In genomic region chr1:44557756-44558155, GRCh38 we compare ENCODE assay signal across 25 cellular contexts.
DNase-seq lines count a peak whose midpoint lies in the region; ATAC-seq, FAIRE-seq and TF ChIP-seq lines count a peak whose summit lies in the region.
"Had no signal": no experiment of that assay in that cellular context is flagged by ENCODE, and none has a peak within 500 bp of the region (broad histone marks: within the 10 kb centered on the region; RNA-seq: fewer than 3 reads in every experiment).

No MANE protein-coding gene starts in this region.

- H3K4me3 ChIP-seq in endothelial cell of umbilical vein (replicated peaks in 1 of 3; ENCODE audit: insufficient read depth in 1 of 3, low read depth in 1 of 3, low read length in 3 of 3): no peak overlapping the region
- H3K4me3 ChIP-seq: thoracic aorta had no signal

- DNase-seq in EH (ENCODE audit: low read depth) (peak; percentile 19), RWPE1 (ENCODE audit: low spot score) (peak; percentile 61), endothelial cell of umbilical vein (ENCODE audit: low read depth, low spot score) (no peak), renal cortical epithelial cell (ENCODE audit: low read depth) (peak; percentile 72), KG1 (lab: John Stamatoyannopoulos, UW) (no peak)
- DNase-seq: activated naive CD4-positive, alpha-beta T cell treated with anti-CD3 and anti-CD28 coated beads for 36 hours; activated T-cell treated with anti-CD3 and anti-CD28 coated beads, Interleukin-2, amount 50 U/mL, for 48 hours; anterior cingulate cortex; CD8-positive, alpha-beta T cell; DMS79 treated with DMSO at 0.1 percent for 48 hours; effector memory CD8-positive, alpha-beta T cell; kidney; natural killer cell; NCI-H1436; NCI-H2171; NCI-H69; T1000 had no signal

- H3K27me3 ChIP-seq in endothelial cell of umbilical vein (ENCODE audit: control insufficient read depth in 2 of 2, insufficient read depth in 2 of 2, low read length in 2 of 2): peaks cover 6 to 7% of the 10 kb centered on the region in 2 experiments

- H3K36me3 ChIP-seq in endothelial cell of umbilical vein (ENCODE audit: control insufficient read depth in 2 of 2, extremely low read depth in 1 of 2, insufficient read depth in 2 of 2, low read length in 2 of 2): no peaks in the 10 kb centered on the region
- H3K36me3 ChIP-seq: thoracic aorta had no signal

- intact Hi-C loops in endothelial cell of umbilical vein (cut with micrococcal nuclease): no loop called here

- no TSS peak for BruUV-seq in endothelial cell of umbilical vein (replicated peaks; lab: Mats Ljungman, UMichigan)

- dilution Hi-C loops in endothelial cell of umbilical vein (cut with MboI; ENCODE audit: extremely low pct_ligation_motif_present, low sequenced_read_pairs): no loop called here

- no peak overlapping the region for H3K4me2 ChIP-seq in endothelial cell of umbilical vein (ENCODE audit: insufficient read depth, low read length)

- CTCF ChIA-PET in RWPE1 (lab: Yijun Ruan, JAX): interaction anchor here (0.9 kb wide), 1 partner anchor 37 kb away, joined by 3 read pairs; no protein-coding TSS in a partner anchor
- CTCF ChIA-PET in endothelial cell of umbilical vein (lab: Charles Lee): no interaction called here

- H3K9me3 ChIP-seq in endothelial cell of umbilical vein (replicated peaks; ENCODE audit: control insufficient read depth, insufficient read depth, low read length): no peaks in the 10 kb centered on the region
- H3K9me3 ChIP-seq: thoracic aorta had no signal

- TF ChIP-seq CTCF in RWPE1 (conservative IDR thresholded peaks at IDR 0.05; ENCODE audit: low read depth) (no peak), endothelial cell of umbilical vein (IDR thresholded peaks at IDR 0.05; ENCODE audit: extremely low read depth in 1 of 2, insufficient read depth in 1 of 2, low read depth in 1 of 2, low read length in 2 of 2) (no peak)

- FAIRE-seq in endothelial cell of umbilical vein (lab: Jason Lieb, UNC): no peak
- FAIRE-seq: HepG2, kidney had no signal

- no peak for TF ChIP-seq POLR2A in endothelial cell of umbilical vein (IDR thresholded peaks at IDR 0.05; ENCODE audit: low read depth, low read length)

- no peak overlapping the region for H3K9ac ChIP-seq in endothelial cell of umbilical vein (replicated peaks; ENCODE audit: extremely low read depth, insufficient read depth, low read length)
- H3K9ac ChIP-seq: parathyroid adenoma had no signal

- no peak overlapping the region for H2AFZ ChIP-seq in endothelial cell of umbilical vein (ENCODE audit: low read depth, low read length)
- H2AFZ ChIP-seq: parathyroid adenoma had no signal

- H3K9me1 ChIP-seq in endothelial cell of umbilical vein (replicated peaks; ENCODE audit: control insufficient read depth, extremely low read depth, insufficient read depth, low read length): no peaks in the 10 kb centered on the region

- no peak for ATAC-seq in GM19328 (IDR thresholded peaks at IDR 0.05; ENCODE audit: unreplicated experiment)
- ATAC-seq in GM21526 (IDR thresholded peaks at IDR 0.05; ENCODE audit: low FRiP score, unreplicated experiment): no peak
- no peak for ATAC-seq in HG02588 (IDR thresholded peaks at IDR 0.05; ENCODE audit: unreplicated experiment)
- ATAC-seq: CD8-positive, alpha-beta T cell; effector memory CD8-positive, alpha-beta T cell; HepG2; natural killer cell; Right ventricle myocardium inferior; sciatic nerve had no signal

- no peaks in the 10 kb centered on the region for H4K20me1 ChIP-seq in endothelial cell of umbilical vein (replicated peaks; ENCODE audit: control insufficient read depth, extremely low read depth, insufficient read depth, low read length)

- no peaks in the 10 kb centered on the region for H3K79me2 ChIP-seq in endothelial cell of umbilical vein (ENCODE audit: control insufficient read depth, insufficient read depth, low read length)
- H3K79me2 ChIP-seq: parathyroid adenoma had no signal

- POLR2A ChIA-PET in RWPE1 (lab: Yijun Ruan, JAX; ENCODE audit: low non-redundant PET): no interaction called here
- POLR2A ChIA-PET in endothelial cell of umbilical vein (lab: Charles Lee): no interaction called here

- H3K4me1 ChIP-seq in endothelial cell of umbilical vein (ENCODE audit: control insufficient read depth, extremely low read depth, insufficient read depth, low read length): no peaks in the 10 kb centered on the region
- H3K4me1 ChIP-seq: parathyroid adenoma had no signal

- H3K27ac ChIP-seq in RWPE1: peak overlapping the region; percentile 51; the same call in 1 of the 2 replicates
- no peak overlapping the region for H3K27ac ChIP-seq in endothelial cell of umbilical vein (ENCODE audit: insufficient read depth, low read depth, low read length)
- H3K27ac ChIP-seq: parathyroid adenoma, thoracic aorta had no signal

TF ChIP-seq in endothelial cell of umbilical vein, 7 proteins besides CTCF, POLR2A, EP300 and RAD21:
- TF ChIP-seq MYC (IDR thresholded peaks at IDR 0.05; ENCODE audit: low read depth, low read length) (no peak), FOS (IDR thresholded peaks at IDR 0.05; ENCODE audit: borderline replicate concordance, insufficient read depth, low read length) (peak; percentile 18)

Comparison
In these comparisons a context has a peak if more than half of its experiments do, and no peak if none do; other contexts are left out.
1. DNase-seq: peak in EH (single experiment), RWPE1 (single experiment) and renal cortical epithelial cell (single experiment); none in endothelial cell of umbilical vein (single experiment) and KG1 (single experiment).